Comparison of ENCODE assay signal across 1 cellular context in the genomic region with DNA sequence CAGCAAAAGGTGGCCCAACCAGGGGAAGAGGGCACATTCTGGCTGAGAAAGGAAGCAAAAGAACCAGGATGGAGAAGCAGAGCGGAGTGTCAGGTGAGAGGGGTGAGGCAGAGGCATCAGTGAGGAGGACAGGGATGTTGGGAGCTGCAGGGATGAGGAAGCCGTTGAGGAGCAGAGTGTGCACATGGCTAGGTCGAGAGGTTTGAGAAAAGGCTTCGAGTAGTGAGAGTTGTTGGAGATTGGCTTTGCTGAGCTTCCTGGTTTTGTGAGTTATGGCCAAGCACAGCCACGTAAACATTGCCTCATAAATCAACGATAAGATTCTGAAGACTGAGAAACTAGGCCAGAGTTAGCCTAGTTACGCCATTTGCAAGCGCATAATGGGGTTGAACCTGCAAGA.
TF ChIP-seq lines count a peak whose summit lies in the region.

No MANE protein-coding gene starts in this region.

TF ChIP-seq in GM23338, 12 proteins besides CTCF, POLR2A, EP300 and RAD21:
- TF ChIP-seq EZH2 (IDR thresholded peaks at IDR 0.05; ENCODE audit: low read depth, unreplicated experiment) (no peak), POLR2AphosphoS5 (IDR thresholded peaks at IDR 0.05; ENCODE audit: low read depth) (no peak), ETS1 (IDR thresholded peaks at IDR 0.05) (no peak), STAT1 (IDR thresholded peaks at IDR 0.05; ENCODE audit: unreplicated experiment) (no peak), EZH2phosphoT487 (IDR thresholded peaks at IDR 0.05; ENCODE audit: unreplicated experiment) (no peak), NANOG (IDR thresholded peaks at IDR 0.05; ENCODE audit: borderline replicate concordance) (no peak), JUNB (IDR thresholded peaks at IDR 0.05; ENCODE audit: unreplicated experiment) (no peak), ZNF331 (CRISPR knock-in tag; IDR thresholded peaks at IDR 0.05; ENCODE audit: low read depth) (no peak)
- TF ChIP-seq, protein P1, sequence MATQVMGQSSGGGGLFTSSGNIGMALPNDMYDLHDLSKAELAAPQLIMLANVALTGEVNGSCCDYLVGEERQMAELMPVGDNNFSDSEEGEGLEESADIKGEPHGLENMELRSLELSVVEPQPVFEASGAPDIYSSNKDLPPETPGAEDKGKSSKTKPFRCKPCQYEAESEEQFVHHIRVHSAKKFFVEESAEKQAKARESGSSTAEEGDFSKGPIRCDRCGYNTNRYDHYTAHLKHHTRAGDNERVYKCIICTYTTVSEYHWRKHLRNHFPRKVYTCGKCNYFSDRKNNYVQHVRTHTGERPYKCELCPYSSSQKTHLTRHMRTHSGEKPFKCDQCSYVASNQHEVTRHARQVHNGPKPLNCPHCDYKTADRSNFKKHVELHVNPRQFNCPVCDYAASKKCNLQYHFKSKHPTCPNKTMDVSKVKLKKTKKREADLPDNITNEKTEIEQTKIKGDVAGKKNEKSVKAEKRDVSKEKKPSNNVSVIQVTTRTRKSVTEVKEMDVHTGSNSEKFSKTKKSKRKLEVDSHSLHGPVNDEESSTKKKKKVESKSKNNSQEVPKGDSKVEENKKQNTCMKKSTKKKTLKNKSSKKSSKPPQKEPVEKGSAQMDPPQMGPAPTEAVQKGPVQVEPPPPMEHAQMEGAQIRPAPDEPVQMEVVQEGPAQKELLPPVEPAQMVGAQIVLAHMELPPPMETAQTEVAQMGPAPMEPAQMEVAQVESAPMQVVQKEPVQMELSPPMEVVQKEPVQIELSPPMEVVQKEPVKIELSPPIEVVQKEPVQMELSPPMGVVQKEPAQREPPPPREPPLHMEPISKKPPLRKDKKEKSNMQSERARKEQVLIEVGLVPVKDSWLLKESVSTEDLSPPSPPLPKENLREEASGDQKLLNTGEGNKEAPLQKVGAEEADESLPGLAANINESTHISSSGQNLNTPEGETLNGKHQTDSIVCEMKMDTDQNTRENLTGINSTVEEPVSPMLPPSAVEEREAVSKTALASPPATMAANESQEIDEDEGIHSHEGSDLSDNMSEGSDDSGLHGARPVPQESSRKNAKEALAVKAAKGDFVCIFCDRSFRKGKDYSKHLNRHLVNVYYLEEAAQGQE (IDR thresholded peaks at IDR 0.05; ENCODE audit: unreplicated experiment), result no peak
- TF ChIP-seq, protein P2, sequence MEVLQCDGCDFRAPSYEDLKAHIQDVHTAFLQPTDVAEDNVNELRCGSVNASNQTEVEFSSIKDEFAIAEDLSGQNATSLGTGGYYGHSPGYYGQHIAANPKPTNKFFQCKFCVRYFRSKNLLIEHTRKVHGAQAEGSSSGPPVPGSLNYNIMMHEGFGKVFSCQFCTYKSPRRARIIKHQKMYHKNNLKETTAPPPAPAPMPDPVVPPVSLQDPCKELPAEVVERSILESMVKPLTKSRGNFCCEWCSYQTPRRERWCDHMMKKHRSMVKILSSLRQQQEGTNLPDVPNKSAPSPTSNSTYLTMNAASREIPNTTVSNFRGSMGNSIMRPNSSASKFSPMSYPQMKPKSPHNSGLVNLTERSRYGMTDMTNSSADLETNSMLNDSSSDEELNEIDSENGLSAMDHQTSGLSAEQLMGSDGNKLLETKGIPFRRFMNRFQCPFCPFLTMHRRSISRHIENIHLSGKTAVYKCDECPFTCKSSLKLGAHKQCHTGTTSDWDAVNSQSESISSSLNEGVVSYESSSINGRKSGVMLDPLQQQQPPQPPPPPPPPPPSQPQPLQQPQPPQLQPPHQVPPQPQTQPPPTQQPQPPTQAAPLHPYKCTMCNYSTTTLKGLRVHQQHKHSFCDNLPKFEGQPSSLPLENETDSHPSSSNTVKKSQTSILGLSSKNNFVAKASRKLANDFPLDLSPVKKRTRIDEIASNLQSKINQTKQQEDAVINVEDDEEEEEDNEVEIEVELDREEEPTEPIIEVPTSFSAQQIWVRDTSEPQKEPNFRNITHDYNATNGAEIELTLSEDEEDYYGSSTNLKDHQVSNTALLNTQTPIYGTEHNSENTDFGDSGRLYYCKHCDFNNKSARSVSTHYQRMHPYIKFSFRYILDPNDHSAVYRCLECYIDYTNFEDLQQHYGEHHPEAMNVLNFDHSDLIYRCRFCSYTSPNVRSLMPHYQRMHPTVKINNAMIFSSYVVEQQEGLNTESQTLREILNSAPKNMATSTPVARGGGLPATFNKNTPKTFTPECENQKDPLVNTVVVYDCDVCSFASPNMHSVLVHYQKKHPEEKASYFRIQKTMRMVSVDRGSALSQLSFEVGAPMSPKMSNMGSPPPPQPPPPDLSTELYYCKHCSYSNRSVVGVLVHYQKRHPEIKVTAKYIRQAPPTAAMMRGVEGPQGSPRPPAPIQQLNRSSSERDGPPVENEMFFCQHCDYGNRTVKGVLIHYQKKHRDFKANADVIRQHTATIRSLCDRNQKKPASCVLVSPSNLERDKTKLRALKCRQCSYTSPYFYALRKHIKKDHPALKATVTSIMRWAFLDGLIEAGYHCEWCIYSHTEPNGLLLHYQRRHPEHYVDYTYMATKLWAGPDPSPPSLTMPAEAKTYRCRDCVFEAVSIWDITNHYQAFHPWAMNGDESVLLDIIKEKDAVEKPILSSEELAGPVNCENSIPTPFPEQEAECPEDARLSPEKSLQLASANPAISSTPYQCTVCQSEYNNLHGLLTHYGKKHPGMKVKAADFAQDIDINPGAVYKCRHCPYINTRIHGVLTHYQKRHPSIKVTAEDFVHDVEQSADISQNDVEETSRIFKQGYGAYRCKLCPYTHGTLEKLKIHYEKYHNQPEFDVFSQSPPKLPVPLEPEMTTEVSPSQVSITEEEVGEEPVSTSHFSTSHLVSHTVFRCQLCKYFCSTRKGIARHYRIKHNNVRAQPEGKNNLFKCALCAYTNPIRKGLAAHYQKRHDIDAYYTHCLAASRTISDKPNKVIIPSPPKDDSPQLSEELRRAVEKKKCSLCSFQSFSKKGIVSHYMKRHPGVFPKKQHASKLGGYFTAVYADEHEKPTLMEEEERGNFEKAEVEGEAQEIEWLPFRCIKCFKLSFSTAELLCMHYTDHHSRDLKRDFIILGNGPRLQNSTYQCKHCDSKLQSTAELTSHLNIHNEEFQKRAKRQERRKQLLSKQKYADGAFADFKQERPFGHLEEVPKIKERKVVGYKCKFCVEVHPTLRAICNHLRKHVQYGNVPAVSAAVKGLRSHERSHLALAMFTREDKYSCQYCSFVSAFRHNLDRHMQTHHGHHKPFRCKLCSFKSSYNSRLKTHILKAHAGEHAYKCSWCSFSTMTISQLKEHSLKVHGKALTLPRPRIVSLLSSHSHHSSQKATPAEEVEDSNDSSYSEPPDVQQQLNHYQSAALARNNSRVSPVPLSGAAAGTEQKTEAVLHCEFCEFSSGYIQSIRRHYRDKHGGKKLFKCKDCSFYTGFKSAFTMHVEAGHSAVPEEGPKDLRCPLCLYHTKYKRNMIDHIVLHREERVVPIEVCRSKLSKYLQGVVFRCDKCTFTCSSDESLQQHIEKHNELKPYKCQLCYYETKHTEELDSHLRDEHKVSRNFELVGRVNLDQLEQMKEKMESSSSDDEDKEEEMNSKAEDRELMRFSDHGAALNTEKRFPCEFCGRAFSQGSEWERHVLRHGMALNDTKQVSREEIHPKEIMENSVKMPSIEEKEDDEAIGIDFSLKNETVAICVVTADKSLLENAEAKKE (CRISPR knock-in tag; IDR thresholded peaks at IDR 0.05), result no peak
